In genomic region chr4:169266081-169266480, GRCh38 we compare ENCODE assay signal across 25 cellular contexts. TPM values are rescaled to one million over a fixed set of nuclear protein-coding genes. Genes with fewer than 3 reads are reported as not detected.
DNase-seq lines count a peak whose midpoint lies in the region; ATAC-seq and TF ChIP-seq lines count a peak whose summit lies in the region.
"Had no signal": no experiment of that assay in that cellular context is flagged by ENCODE, and none has a peak within 500 bp of the region (broad histone marks: within the 10 kb centered on the region; RNA-seq: fewer than 3 reads in every experiment).

No MANE protein-coding gene starts in this region.

- peaks cover 4% of the 10 kb centered on the region for H3K27me3 Mint-ChIP-seq in brain

- H3K4me3 Mint-ChIP-seq in brain: peak overlapping the region; percentile 19 to 75 (median 66)
- H3K4me3 Mint-ChIP-seq: activated CD4-positive, alpha-beta T cell treated with anti-CD3 and anti-CD28 coated beads for 36 hours; activated CD8-positive, alpha-beta memory T cell treated with anti-CD3 and anti-CD28 coated beads, Interleukin-2, amount 10 ng/mL, durations not matched to agents 7 days and 5 days; neural progenitor cell; stimulated activated effector memory CD8-positive, alpha-beta T cell treated with anti-CD3 and anti-CD28 coated beads, Interleukin-12 subunit alpha, Interleukin-12 subunit beta, amount 100 ng/mL, for 72 hours had no signal

- no peak overlapping the region for H3K27ac ChIP-seq in left ventricle myocardium inferior (replicated peaks)
- peak overlapping the region; percentile 32 for H3K27ac ChIP-seq in lower lobe of right lung
- H3K27ac ChIP-seq: BLaER1, neural progenitor cell, prostate gland, suprapubic skin had no signal

- TF ChIP-seq CTCF in left ventricle myocardium inferior (IDR thresholded peaks at IDR 0.05; ENCODE audit: borderline replicate concordance) (no peak), brain (conservative IDR thresholded peaks at IDR 0.05) (no peak), lower lobe of right lung (IDR thresholded peaks at IDR 0.05) (no peak)

- H3K27me3 ChIP-seq in left ventricle myocardium inferior (ENCODE audit: low read depth) (no peaks in the 10 kb centered on the region), lower lobe of right lung (ENCODE audit: low read depth) (no peaks in the 10 kb centered on the region)
- H3K27me3 ChIP-seq: BLaER1, neural progenitor cell, suprapubic skin had no signal

- peak overlapping the region in 4 of 5 experiments; percentile 1 to 53 (median 28) for H3K27ac Mint-ChIP-seq in brain
- H3K27ac Mint-ChIP-seq: activated CD4-positive, alpha-beta T cell treated with anti-CD3 and anti-CD28 coated beads for 36 hours; activated CD8-positive, alpha-beta memory T cell treated with anti-CD3 and anti-CD28 coated beads, Interleukin-2, amount 10 ng/mL, durations not matched to agents 7 days and 5 days; neural progenitor cell; stimulated activated effector memory CD8-positive, alpha-beta T cell treated with anti-CD3 and anti-CD28 coated beads, Interleukin-12 subunit alpha, Interleukin-12 subunit beta, amount 100 ng/mL, for 72 hours had no signal

- no peak for DNase-seq in left ventricle myocardium inferior
- DNase-seq in Right ventricle myocardium superior: no peak
- no peak for DNase-seq in lower lobe of right lung
- DNase-seq in GM19238 (ENCODE audit: insufficient read length, low spot score): no peak
- no peak for DNase-seq in DMS79 (lab: John Stamatoyannopoulos, UW)
- no peak for DNase-seq in HPDE6-E6E7 (ENCODE audit: extremely low spot score)
- DNase-seq: activated CD4-positive, alpha-beta T cell treated with anti-CD3 and anti-CD28 coated beads for 36 hours; activated CD8-positive, alpha-beta memory T cell treated with anti-CD3 and anti-CD28 coated beads, Interleukin-2, amount 10 ng/mL, durations not matched to agents 7 days and 5 days; activated naive CD4-positive, alpha-beta T cell treated with anti-CD3 and anti-CD28 coated beads, Interleukin-2, amount 50 U/mL, for 16 hours; anterior cingulate cortex; caudate nucleus; foreskin melanocyte; hypothalamus; NCI-H1092 treated with DMSO at 0.1 percent for 48 hours; NCI-H2029 treated with DMSO at 0.1 percent for 48 hours; stimulated activated CD4-positive, alpha-beta T cell treated with anti-CD3 and anti-CD28 coated beads, Interleukin-1b, Interleukin-23, amount 100 ng/mL, for 48 hours; T-helper 1 cell had no signal

- H3K4me1 Mint-ChIP-seq in brain: peaks cover 63% of the 10 kb centered on the region
- H3K4me1 Mint-ChIP-seq: stimulated activated effector memory CD8-positive, alpha-beta T cell treated with anti-CD3 and anti-CD28 coated beads, Interleukin-12 subunit alpha, Interleukin-12 subunit beta, amount 100 ng/mL, for 72 hours had no signal

- H3K4me1 ChIP-seq in left ventricle myocardium inferior: peaks cover 88% of the 10 kb centered on the region
- H3K4me1 ChIP-seq in lower lobe of right lung: peaks cover 71% of the 10 kb centered on the region
- H3K4me1 ChIP-seq: prostate gland had no signal

- H3K36me3 Mint-ChIP-seq in brain: peaks cover 37% of the 10 kb centered on the region
- H3K36me3 Mint-ChIP-seq: activated CD8-positive, alpha-beta memory T cell treated with anti-CD3 and anti-CD28 coated beads, Interleukin-2, amount 10 ng/mL, durations not matched to agents 7 days and 5 days; stimulated activated effector memory CD8-positive, alpha-beta T cell treated with anti-CD3 and anti-CD28 coated beads, Interleukin-12 subunit alpha, Interleukin-12 subunit beta, amount 100 ng/mL, for 72 hours had no signal

- H3K9me3 Mint-ChIP-seq in brain: peaks cover 2 to 13% (median 9%) of the 10 kb centered on the region in 5 experiments
- H3K9me3 Mint-ChIP-seq: stimulated activated effector memory CD8-positive, alpha-beta T cell treated with anti-CD3 and anti-CD28 coated beads, Interleukin-12 subunit alpha, Interleukin-12 subunit beta, amount 100 ng/mL, for 72 hours had no signal

- no peaks in the 10 kb centered on the region for H3K9me3 ChIP-seq in left ventricle myocardium inferior (replicated peaks)
- no peaks in the 10 kb centered on the region for H3K9me3 ChIP-seq in lower lobe of right lung
- H3K9me3 ChIP-seq: BLaER1, prostate gland, suprapubic skin had no signal

- H3K36me3 ChIP-seq in left ventricle myocardium inferior: peaks cover 5% of the 10 kb centered on the region
- H3K36me3 ChIP-seq in lower lobe of right lung: no peaks in the 10 kb centered on the region
- H3K36me3 ChIP-seq: prostate gland had no signal

- intact Hi-C loops in left ventricle myocardium inferior (cut with micrococcal nuclease): loop anchor here (10.0 kb wide), 1 partner anchor 241 kb away; no protein-coding TSS in a partner anchor
- intact Hi-C loops in Right ventricle myocardium superior (cut with DNase I): no loop called here
- intact Hi-C loops in lower lobe of right lung (cut with DNase I): no loop called here

- no peak for ATAC-seq in Right ventricle myocardium superior (ENCODE audit: poor library complexity)
- ATAC-seq in lower lobe of right lung: no peak
- ATAC-seq in GM19452 (IDR thresholded peaks at IDR 0.05; ENCODE audit: unreplicated experiment): no peak
- ATAC-seq: activated CD4-positive, alpha-beta T cell treated with anti-CD3 and anti-CD28 coated beads for 36 hours; activated CD8-positive, alpha-beta memory T cell treated with anti-CD3 and anti-CD28 coated beads, Interleukin-2, amount 10 ng/mL, durations not matched to agents 7 days and 5 days; stimulated activated effector memory CD8-positive, alpha-beta T cell treated with anti-CD3 and anti-CD28 coated beads, Interleukin-12 subunit alpha, Interleukin-12 subunit beta, amount 100 ng/mL, for 72 hours had no signal

- H3K4me3 ChIP-seq in left ventricle myocardium inferior (peak overlapping the region; percentile 83), lower lobe of right lung (peak overlapping the region; percentile 81)
- H3K4me3 ChIP-seq: BLaER1, suprapubic skin had no signal

RNA-seq across cellular contexts. Expression of gene SH3RF1, which starts 4.7 kb away (rescaled TPM):
- total RNA-seq in left ventricle myocardium inferior (8.8 TPM), Right ventricle myocardium superior (8.3 TPM), lower lobe of right lung (34.2 TPM)
- polyA plus RNA-seq in brain (ENCODE audit: insufficient read depth, low read depth, low replicate concordance): 7.1 TPM
- total RNA-seq: G401 had no signal
